Comparison of ENCODE assay signal across 8 cellular contexts in the genomic region with DNA sequence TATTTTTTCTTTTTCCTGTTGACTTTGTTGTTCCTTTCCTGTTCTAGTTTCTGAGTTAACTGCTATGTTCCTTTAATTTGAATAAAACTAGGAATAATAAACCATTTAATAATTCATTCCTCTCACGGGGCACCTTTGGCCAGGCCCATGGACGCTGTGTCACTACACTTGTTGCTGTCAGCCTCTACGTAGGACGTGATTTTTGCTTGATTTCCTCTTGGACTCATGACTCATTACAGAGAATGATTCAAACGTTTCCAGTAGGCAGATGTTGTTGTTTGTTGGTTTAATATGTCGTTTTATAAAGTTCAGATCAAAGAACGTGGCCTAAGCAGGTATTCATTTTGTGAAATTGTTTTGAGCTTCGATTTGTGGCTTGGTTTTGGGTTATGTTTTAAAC. TPM values are rescaled to one million over a fixed set of nuclear protein-coding genes. Genes with fewer than 3 reads are reported as not detected.
DNase-seq lines count a peak whose midpoint lies in the region; ATAC-seq, FAIRE-seq and TF ChIP-seq lines count a peak whose summit lies in the region.

No MANE protein-coding gene starts in this region.

- peaks cover 35% of the 10 kb centered on the region for H3K4me1 Mint-ChIP-seq in activated CD4-positive, alpha-beta T cell treated with anti-CD3 and anti-CD28 coated beads, Interleukin-2, amount 10 ng/mL, durations not matched to agents 24 days and 14 days

- TF ChIP-seq CTCF in liver (IDR thresholded peaks at IDR 0.05; ENCODE audit: low read depth, low read length, missing input control) (no peak), HepG2 (CRISPR knock-in tag; IDR thresholded peaks at IDR 0.05) (no peak), transverse colon (IDR thresholded peaks at IDR 0.05) (no peak)

- CTCF ChIA-PET in HepG2 (lab: Yijun Ruan, JAX; ENCODE audit: low intra/inter-chr PET ratio, low total read pairs) = no interaction called here

- 67% methylated on average over 8 of the region's 8 CpGs for WGBS in liver
- WGBS in HepG2 (ENCODE audit: low lambda C conversion rate) = 44% methylated on average over 8 of the region's 8 CpGs
- 46% methylated on average over 5 to 8 of the region's 8 CpGs for WGBS in transverse colon (ENCODE audit: low coverage in 1 of 2), 2 donors

- no peaks in the 10 kb centered on the region for H3K9me3 ChIP-seq in liver (ENCODE audit: control insufficient read depth in 4 of 4, low read length in 3 of 4)
- H3K9me3 ChIP-seq in HepG2 (ENCODE audit: low read length) = no peaks in the 10 kb centered on the region
- H3K9me3 ChIP-seq in transverse colon = no peaks in the 10 kb centered on the region

- DNase-seq in HepG2 (ENCODE audit: low spot score) (no peak), fibroblast of the conjunctiva (ENCODE audit: low read depth) (peak; percentile 33), transverse colon (no peak)
- peak; percentile 81 for DNase-seq in activated CD4-positive, alpha-beta T cell treated with anti-CD3 and anti-CD28 coated beads, Interleukin-2, amount 10 ng/mL, durations not matched to agents 24 days and 14 days

- FAIRE-seq in HepG2 (lab: Jason Lieb, UNC) = no peak

- H4K20me1 ChIP-seq in HepG2 (ENCODE audit: insufficient read depth, low read length) = no peaks in the 10 kb centered on the region

- H3K79me2 ChIP-seq in HepG2 (ENCODE audit: insufficient read depth, low read length) = no peaks in the 10 kb centered on the region

- H3K27ac Mint-ChIP-seq in activated CD4-positive, alpha-beta T cell treated with anti-CD3 and anti-CD28 coated beads, Interleukin-2, amount 10 ng/mL, durations not matched to agents 24 days and 14 days = peak overlapping the region; percentile 95

- peak overlapping the region; percentile 73 for H3K4me3 Mint-ChIP-seq in activated CD4-positive, alpha-beta T cell treated with anti-CD3 and anti-CD28 coated beads, Interleukin-2, amount 10 ng/mL, durations not matched to agents 24 days and 14 days

- no peak for TF ChIP-seq POLR2A in HepG2 (IDR thresholded peaks at IDR 0.05; ENCODE audit: insufficient read depth in 1 of 2, low read depth in 2 of 2, low read length in 2 of 2)
- no peak for TF ChIP-seq POLR2A in transverse colon (IDR thresholded peaks at IDR 0.05)

- no peak for ATAC-seq in HepG2
- ATAC-seq in GM21619 (IDR thresholded peaks at IDR 0.05; ENCODE audit: unreplicated experiment) = no peak
- no peak for ATAC-seq in HG02973 (IDR thresholded peaks at IDR 0.05; ENCODE audit: unreplicated experiment)
- ATAC-seq in HG03565 (IDR thresholded peaks at IDR 0.05; ENCODE audit: unreplicated experiment) = no peak

- in situ Hi-C loops in HepG2 (cut with HindIII; ENCODE audit: extremely low pct_ligation_motif_present, low pct_unique_long_range_greater_than_20kb) (no loop called here), transverse colon (cut with MboI; ENCODE audit: low pct_ligation_motif_present in 1 of 4, low pct_unique_long_range_greater_than_20kb in 1 of 4, low sequenced_read_pairs in 3 of 4) (loop anchor here in 2 of 4 donors (25.0 kb wide), 1 partner anchor 261 kb away; no protein-coding TSS in a partner anchor)

- H3K36me3 Mint-ChIP-seq in activated CD4-positive, alpha-beta T cell treated with anti-CD3 and anti-CD28 coated beads, Interleukin-2, amount 10 ng/mL, durations not matched to agents 24 days and 14 days (ENCODE audit: low read depth) = no peaks in the 10 kb centered on the region

- TF ChIP-seq EP300 in HepG2 (IDR thresholded peaks at IDR 0.05; ENCODE audit: low read depth in 2 of 2, low read length in 2 of 2) (no peak), HepG2 (CRISPR knock-in tag; IDR thresholded peaks at IDR 0.05; ENCODE audit: borderline replicate concordance) (no peak), transverse colon (IDR thresholded peaks at IDR 0.05; ENCODE audit: low read depth) (no peak)

- TF ChIP-seq RAD21 in liver (IDR thresholded peaks at IDR 0.05) (no peak), HepG2 (CRISPR knock-in tag; IDR thresholded peaks at IDR 0.05) (no peak)

- H3K4me1 ChIP-seq in liver (ENCODE audit: control insufficient read depth in 4 of 4, insufficient read depth in 4 of 4, low read length in 3 of 4) (peaks cover 0 to 10% (median 2%) of the 10 kb centered on the region in 4 donors), HepG2 (ENCODE audit: insufficient read depth, low read length) (peaks cover 51% of the 10 kb centered on the region), transverse colon (peaks cover 0 to 18% (median 11%) of the 10 kb centered on the region in 4 donors)

- H3K27me3 Mint-ChIP-seq in activated CD4-positive, alpha-beta T cell treated with anti-CD3 and anti-CD28 coated beads, Interleukin-2, amount 10 ng/mL, durations not matched to agents 24 days and 14 days = no peaks in the 10 kb centered on the region

- POLR2A ChIA-PET in HepG2 (lab: Yijun Ruan, JAX) = no interaction called here

- H3K36me3 ChIP-seq in liver (ENCODE audit: control insufficient read depth in 4 of 4, insufficient read depth in 3 of 4, low read depth in 1 of 4, low read length in 3 of 4) = no peaks in the 10 kb centered on the region
- H3K36me3 ChIP-seq in HepG2 (replicated peaks in 1 of 2; ENCODE audit: control insufficient read depth in 1 of 2, insufficient read depth in 2 of 2, low read length in 2 of 2) = no peaks in the 10 kb centered on the region
- H3K36me3 ChIP-seq in transverse colon = no peaks in the 10 kb centered on the region

- H2AFZ ChIP-seq in HepG2 (ENCODE audit: low read length) = no peak overlapping the region

- BruUV-seq in HepG2 (replicated peaks; lab: Mats Ljungman, UMichigan) = no TSS peak

- H3K9ac ChIP-seq in liver (ENCODE audit: low read depth in 1 of 2, low read length in 2 of 2) = no peak overlapping the region
- H3K9ac ChIP-seq in HepG2 (ENCODE audit: insufficient read depth, low read depth, low read length) = no peak overlapping the region

- H3K27me3 ChIP-seq in liver (ENCODE audit: control insufficient read depth in 4 of 4, insufficient read depth in 4 of 4, low read length in 3 of 4) (no peaks in the 10 kb centered on the region), HepG2 (ENCODE audit: control insufficient read depth in 1 of 2, insufficient read depth in 2 of 2, low read length in 2 of 2) (peaks cover 7 to 47% of the 10 kb centered on the region in 2 experiments; a peak in 4 of 5 replicates), transverse colon (no peaks in the 10 kb centered on the region)

- H3K4me2 ChIP-seq in HepG2 (ENCODE audit: low read depth, low read length) = no peak overlapping the region

- intact Hi-C loops in HepG2 (cut with micrococcal nuclease; ENCODE audit: unreplicated experiment) (no loop called here), transverse colon (cut with DNase I; ENCODE audit: low total_unique reads) (loop anchor here (10.0 kb wide), 1 partner anchor 273 kb away; no protein-coding TSS in a partner anchor)
- intact Hi-C loops in activated CD4-positive, alpha-beta T cell treated with anti-CD3 and anti-CD28 coated beads, Interleukin-2, amount 10 ng/mL, durations not matched to agents 24 days and 14 days (cut with micrococcal nuclease) = loop anchor here (1.0 to 5.0 kb wide), 5 partner anchors 10 to 268 kb away; partner anchors contain the start of gene PCBP3

- H3K9me3 Mint-ChIP-seq in activated CD4-positive, alpha-beta T cell treated with anti-CD3 and anti-CD28 coated beads, Interleukin-2, amount 10 ng/mL, durations not matched to agents 24 days and 14 days = no peaks in the 10 kb centered on the region

- H3K27ac ChIP-seq in liver (ENCODE audit: low read depth in 1 of 2, low read length in 2 of 2) = peak overlapping the region; percentile 42 to 54
- no peak overlapping the region for H3K27ac ChIP-seq in HepG2 (ENCODE audit: extremely low read length, insufficient read depth, low read length)
- H3K27ac ChIP-seq in transverse colon = peak overlapping the region; percentile 25 to 68 (median 49)

- no peak overlapping the region for H3K4me3 ChIP-seq in liver (ENCODE audit: low read depth in 1 of 3, low read length in 3 of 3)
- no peak overlapping the region for H3K4me3 ChIP-seq in HepG2 (replicated peaks in 1 of 3; ENCODE audit: insufficient read depth in 1 of 3, low read depth in 2 of 3, low read length in 3 of 3)
- H3K4me3 ChIP-seq in transverse colon = no peak overlapping the region

TF ChIP-seq in liver, 16 proteins besides CTCF, POLR2A, EP300 and RAD21 (continues in another document):
- TF ChIP-seq TAF1 (conservative IDR thresholded peaks at IDR 0.05) = no peak
- TF ChIP-seq EGR1 (IDR thresholded peaks at IDR 0.05; ENCODE audit: low read depth in 2 of 2) = no peak
- TF ChIP-seq JUND (IDR thresholded peaks at IDR 0.05) = no peak

TF ChIP-seq in HepG2, 621 proteins besides CTCF, POLR2A, EP300 and RAD21 (continues in another document):
- TF ChIP-seq ZBTB8A (CRISPR knock-in tag; IDR thresholded peaks at IDR 0.05; ENCODE audit: borderline replicate concordance, low read depth) (no peak), MYC (CRISPR knock-in tag; IDR thresholded peaks at IDR 0.05; ENCODE audit: borderline replicate concordance) (no peak)

RNA-seq across cellular contexts. Expression of gene SLC19A1, which starts 9.1 kb away (rescaled TPM):
- 10 to 100 TPM; 13.0 to 13.1 TPM for total RNA-seq in liver
- 10 to 100 TPM in 1 of 2 donors, 1 to 10 TPM in 1; 8.4 to 28.0 TPM for polyA plus RNA-seq in liver
- 12.6 and 21.8 TPM in 2 replicates for total RNA-seq in HepG2 (2016; rRNA removed; fragmentation: Illumina TruSeq; extraction: Trizol)
- total RNA-seq in HepG2 (2016; cell fraction: cytosol; rRNA removed; fragmentation: Illumina TruSeq; extraction: Trizol; ENCODE audit: low read depth) = 4.8 and 5.6 TPM in 2 replicates
- 11.0 and 23.6 TPM in 2 replicates for total RNA-seq in HepG2 (2016; cell fraction: insoluble cytoplasmic fraction; rRNA removed; fragmentation: Illumina TruSeq; extraction: Trizol)
- total RNA-seq in HepG2 (2016; cell fraction: membrane; rRNA removed; fragmentation: Illumina TruSeq; extraction: Trizol) = 10.8 TPM in 2 replicates
- 21.2 and 27.4 TPM in 2 replicates for total RNA-seq in HepG2 (2016; cell fraction: nucleus; rRNA removed; fragmentation: Illumina TruSeq; extraction: Trizol)
- 23.0 and 31.0 TPM in 2 replicates for polyA plus RNA-seq in HepG2 (2011; rRNA removed)
- 14.5 and 24.7 TPM in 2 replicates for polyA plus RNA-seq in HepG2 (2011; cell fraction: cytosol; rRNA removed)
- 49.0 and 62.1 TPM in 2 replicates for polyA plus RNA-seq in HepG2 (2011; cell fraction: nucleus; rRNA removed)
- 18.0 and 36.8 TPM in 2 replicates for polyA plus RNA-seq in HepG2 (2012)
- polyA plus RNA-seq in HepG2 (2016; cell fraction: cytosol; fragmentation: Illumina TruSeq; extraction: Trizol; ENCODE audit: low read depth) = 3.7 and 4.0 TPM in 2 replicates
- polyA plus RNA-seq in HepG2 (2016; cell fraction: insoluble cytoplasmic fraction; fragmentation: Illumina TruSeq; extraction: Trizol; ENCODE audit: low read depth) = 11.1 and 13.0 TPM in 2 replicates
- polyA plus RNA-seq in HepG2 (2016; cell fraction: membrane; fragmentation: Illumina TruSeq; extraction: Trizol; ENCODE audit: low read depth) = 6.4 and 7.2 TPM in 2 replicates
- 44.5 and 46.0 TPM in 2 replicates for polyA plus RNA-seq in HepG2 (2016; cell fraction: nucleus; fragmentation: Illumina TruSeq; extraction: Trizol; ENCODE audit: insufficient read depth, low read depth)
- polyA minus RNA-seq in HepG2 (2011; rRNA and poly(A)+ RNA removed; ENCODE audit: low replicate concordance) = 42.0 and 128 TPM in 2 replicates
- 32.2 and 34.4 TPM in 2 replicates for polyA minus RNA-seq in HepG2 (2011; cell fraction: cytosol; rRNA and poly(A)+ RNA removed)
- polyA minus RNA-seq in HepG2 (2011; cell fraction: nucleus; rRNA and poly(A)+ RNA removed) = 12.2 and 14.7 TPM in 2 replicates
- total RNA-seq in activated CD4-positive, alpha-beta T cell treated with anti-CD3 and anti-CD28 coated beads, Interleukin-2, amount 10 ng/mL, durations not matched to agents 24 days and 14 days = 100 and 102 TPM in 2 replicates
- 10 to 100 TPM in 3 of 4 donors, 1 to 10 TPM in 1; 8.3 to 24.1 (median 17.3) TPM for total RNA-seq in transverse colon

Comparison
In these comparisons a context has a peak if more than half of its experiments do, and no peak if none do; other contexts are left out.
1. DNase-seq: peak in activated CD4-positive, alpha-beta T cell treated with anti-CD3 and anti-CD28 coated beads, Interleukin-2, amount 10 ng/mL, durations not matched to agents 24 days and 14 days (single experiment) and fibroblast of the conjunctiva (single experiment); none in HepG2 (single experiment) and transverse colon (single experiment).